ENCODE assay signal across 17 cellular contexts in the genomic region with DNA sequence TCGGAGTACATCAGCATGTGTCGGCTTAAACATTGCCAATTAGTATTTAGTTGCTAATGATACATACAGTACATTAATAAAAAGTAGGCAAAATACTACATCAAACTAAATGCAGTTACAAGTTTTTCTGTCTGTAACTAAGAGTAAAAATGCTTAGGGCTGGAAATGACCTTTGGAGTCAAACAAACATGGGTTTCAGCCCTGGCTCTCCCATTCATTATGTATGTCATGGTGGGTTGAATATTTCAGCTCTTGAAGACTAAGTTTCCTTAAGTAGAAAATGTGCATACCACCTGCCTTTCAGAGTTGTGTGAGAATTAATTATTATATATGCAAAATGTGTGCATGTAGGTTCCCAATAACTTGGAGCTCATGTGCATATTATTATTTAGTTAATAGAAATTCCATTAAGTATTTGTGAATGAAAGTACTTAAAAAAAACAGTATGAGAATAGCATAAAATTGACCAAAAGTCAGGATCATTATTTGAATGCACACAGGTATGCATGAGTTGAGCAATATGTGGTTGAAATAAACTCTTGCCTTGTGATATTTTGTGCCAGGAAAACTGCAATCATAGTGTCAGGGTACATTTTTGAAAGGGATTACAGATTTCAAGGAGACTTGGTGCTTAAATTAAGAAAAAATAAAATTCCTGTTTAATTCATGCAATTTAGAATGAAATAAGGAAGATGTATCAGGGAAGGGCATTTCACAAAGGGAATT.
DNase-seq lines count a peak whose midpoint lies in the region; ATAC-seq and TF ChIP-seq lines count a peak whose summit lies in the region.
"Had no signal": no experiment of that assay in that cellular context is flagged by ENCODE, and none has a peak within 500 bp of the region (broad histone marks: within the 10 kb centered on the region; RNA-seq: fewer than 3 reads in every experiment).

No MANE protein-coding gene starts in this region.

- in situ Hi-C loops in SK-MEL-5 (cut with HindIII; ENCODE audit: low pct_unique_long_range_greater_than_20kb, low sequenced_read_pairs) = no loop called here

- TF ChIP-seq RAD21 in liver (IDR thresholded peaks at IDR 0.05) = peak in 1 of 2 donors; percentile 39

- whole genome bisulfite sequencing in liver = 89% methylated on average over 2 of the region's 2 CpGs

- H3K4me1 ChIP-seq in liver (ENCODE audit: control insufficient read depth in 4 of 4, insufficient read depth in 4 of 4, low read length in 3 of 4) = peaks cover 1 to 10% (median 7%) of the 10 kb centered on the region in 4 donors
- H3K4me1 ChIP-seq: BE2C had no signal

- no peak overlapping the region for H3K9ac ChIP-seq in liver (ENCODE audit: low read depth in 1 of 2, low read length in 2 of 2)

- ATAC-seq in left colon (peak; percentile 72), HG02571 (IDR thresholded peaks at IDR 0.05; ENCODE audit: unreplicated experiment) (no peak)

- intact Hi-C loops in left colon (cut with DNase I, micrococcal nuclease) = no loop called here

- no peak for TF ChIP-seq CTCF in liver (IDR thresholded peaks at IDR 0.05; ENCODE audit: low read depth, low read length, missing input control)

- DNase-seq in SK-MEL-5 (ENCODE audit: low read depth, low spot score) (peak; percentile 7), left colon (no peak), renal cortical epithelial cell (ENCODE audit: low read depth) (peak; percentile 56), NCI-H1417 treated with DMSO at 0.1 percent for 48 hours (lab: John Stamatoyannopoulos, UW) (no peak), globus pallidus (ENCODE audit: low spot score) (no peak)
- DNase-seq: ACHN; BE2C; C1 segment of cervical spinal cord; Caco-2; CD4-positive, CD25-positive, alpha-beta regulatory T cell; DMS153; DND-41; EL; H9; KBM-7 had no signal

- H3K36me3 ChIP-seq in liver (ENCODE audit: control insufficient read depth in 4 of 4, insufficient read depth in 3 of 4, low read depth in 1 of 4, low read length in 3 of 4) = no peaks in the 10 kb centered on the region
- H3K36me3 ChIP-seq: BE2C had no signal

- H3K4me3 ChIP-seq in liver (ENCODE audit: low read depth in 1 of 3, low read length in 3 of 3) = no peak overlapping the region

- H3K27ac ChIP-seq in liver (ENCODE audit: low read depth in 1 of 2, low read length in 2 of 2) = no peak overlapping the region

- no peaks in the 10 kb centered on the region for H3K27me3 ChIP-seq in liver (ENCODE audit: control insufficient read depth in 4 of 4, insufficient read depth in 4 of 4, low read length in 3 of 4)
- H3K27me3 ChIP-seq: BE2C had no signal

- no peaks in the 10 kb centered on the region for H3K9me3 ChIP-seq in liver (ENCODE audit: control insufficient read depth in 4 of 4, low read length in 3 of 4)
- H3K9me3 ChIP-seq: BE2C, Caco-2 had no signal

TF ChIP-seq in liver, 16 proteins besides CTCF, POLR2A, EP300 and RAD21:
- TF ChIP-seq FOXA2 (IDR thresholded peaks at IDR 0.05) (no peak), SP1 (IDR thresholded peaks at IDR 0.05) (peak; percentile 65), FOXA1 (IDR thresholded peaks at IDR 0.05) (no peak), JUND (IDR thresholded peaks at IDR 0.05) (peak in 1 of 2 donors; percentile 67), GABPA (IDR thresholded peaks at IDR 0.05 in 1 of 2, conservative IDR thresholded peaks at IDR 0.05 in 1 of 2) (no peak), RXRA (IDR thresholded peaks at IDR 0.05) (peak in 1 of 2 donors; percentile 34), TAF1 (conservative IDR thresholded peaks at IDR 0.05) (no peak), YY1 (IDR thresholded peaks at IDR 0.05) (peak; percentile 35), HNF4G (IDR thresholded peaks at IDR 0.05) (peak; percentile 3), HNF4A (conservative IDR thresholded peaks at IDR 0.05) (peak; percentile 63 to 78)
- TF ChIP-seq, protein P1, sequence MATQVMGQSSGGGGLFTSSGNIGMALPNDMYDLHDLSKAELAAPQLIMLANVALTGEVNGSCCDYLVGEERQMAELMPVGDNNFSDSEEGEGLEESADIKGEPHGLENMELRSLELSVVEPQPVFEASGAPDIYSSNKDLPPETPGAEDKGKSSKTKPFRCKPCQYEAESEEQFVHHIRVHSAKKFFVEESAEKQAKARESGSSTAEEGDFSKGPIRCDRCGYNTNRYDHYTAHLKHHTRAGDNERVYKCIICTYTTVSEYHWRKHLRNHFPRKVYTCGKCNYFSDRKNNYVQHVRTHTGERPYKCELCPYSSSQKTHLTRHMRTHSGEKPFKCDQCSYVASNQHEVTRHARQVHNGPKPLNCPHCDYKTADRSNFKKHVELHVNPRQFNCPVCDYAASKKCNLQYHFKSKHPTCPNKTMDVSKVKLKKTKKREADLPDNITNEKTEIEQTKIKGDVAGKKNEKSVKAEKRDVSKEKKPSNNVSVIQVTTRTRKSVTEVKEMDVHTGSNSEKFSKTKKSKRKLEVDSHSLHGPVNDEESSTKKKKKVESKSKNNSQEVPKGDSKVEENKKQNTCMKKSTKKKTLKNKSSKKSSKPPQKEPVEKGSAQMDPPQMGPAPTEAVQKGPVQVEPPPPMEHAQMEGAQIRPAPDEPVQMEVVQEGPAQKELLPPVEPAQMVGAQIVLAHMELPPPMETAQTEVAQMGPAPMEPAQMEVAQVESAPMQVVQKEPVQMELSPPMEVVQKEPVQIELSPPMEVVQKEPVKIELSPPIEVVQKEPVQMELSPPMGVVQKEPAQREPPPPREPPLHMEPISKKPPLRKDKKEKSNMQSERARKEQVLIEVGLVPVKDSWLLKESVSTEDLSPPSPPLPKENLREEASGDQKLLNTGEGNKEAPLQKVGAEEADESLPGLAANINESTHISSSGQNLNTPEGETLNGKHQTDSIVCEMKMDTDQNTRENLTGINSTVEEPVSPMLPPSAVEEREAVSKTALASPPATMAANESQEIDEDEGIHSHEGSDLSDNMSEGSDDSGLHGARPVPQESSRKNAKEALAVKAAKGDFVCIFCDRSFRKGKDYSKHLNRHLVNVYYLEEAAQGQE (IDR thresholded peaks at IDR 0.05) = no peak
- TF ChIP-seq, protein P2, sequence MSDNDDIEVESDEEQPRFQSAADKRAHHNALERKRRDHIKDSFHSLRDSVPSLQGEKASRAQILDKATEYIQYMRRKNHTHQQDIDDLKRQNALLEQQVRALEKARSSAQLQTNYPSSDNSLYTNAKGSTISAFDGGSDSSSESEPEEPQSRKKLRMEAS (IDR thresholded peaks at IDR 0.05) = no peak
- TF ChIP-seq, protein P3, sequence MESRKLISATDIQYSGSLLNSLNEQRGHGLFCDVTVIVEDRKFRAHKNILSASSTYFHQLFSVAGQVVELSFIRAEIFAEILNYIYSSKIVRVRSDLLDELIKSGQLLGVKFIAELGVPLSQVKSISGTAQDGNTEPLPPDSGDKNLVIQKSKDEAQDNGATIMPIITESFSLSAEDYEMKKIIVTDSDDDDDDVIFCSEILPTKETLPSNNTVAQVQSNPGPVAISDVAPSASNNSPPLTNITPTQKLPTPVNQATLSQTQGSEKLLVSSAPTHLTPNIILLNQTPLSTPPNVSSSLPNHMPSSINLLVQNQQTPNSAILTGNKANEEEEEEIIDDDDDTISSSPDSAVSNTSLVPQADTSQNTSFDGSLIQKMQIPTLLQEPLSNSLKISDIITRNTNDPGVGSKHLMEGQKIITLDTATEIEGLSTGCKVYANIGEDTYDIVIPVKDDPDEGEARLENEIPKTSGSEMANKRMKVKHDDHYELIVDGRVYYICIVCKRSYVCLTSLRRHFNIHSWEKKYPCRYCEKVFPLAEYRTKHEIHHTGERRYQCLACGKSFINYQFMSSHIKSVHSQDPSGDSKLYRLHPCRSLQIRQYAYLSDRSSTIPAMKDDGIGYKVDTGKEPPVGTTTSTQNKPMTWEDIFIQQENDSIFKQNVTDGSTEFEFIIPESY (IDR thresholded peaks at IDR 0.05) = peak; percentile 21
- TF ChIP-seq, protein P4, sequence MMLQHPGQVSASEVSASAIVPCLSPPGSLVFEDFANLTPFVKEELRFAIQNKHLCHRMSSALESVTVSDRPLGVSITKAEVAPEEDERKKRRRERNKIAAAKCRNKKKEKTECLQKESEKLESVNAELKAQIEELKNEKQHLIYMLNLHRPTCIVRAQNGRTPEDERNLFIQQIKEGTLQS (IDR thresholded peaks at IDR 0.05) = no peak

Comparison
In these comparisons a context has a peak if more than half of its experiments do, and no peak if none do; other contexts are left out.
1. DNase-seq: peak in SK-MEL-5 (single experiment) and renal cortical epithelial cell (single experiment); none in left colon (0 of 2), NCI-H1417 treated with DMSO at 0.1 percent for 48 hours (single experiment) and globus pallidus (single experiment).